Comparison of ENCODE assay signal across 13 cellular contexts in genomic region chr13:99366075-99366987, GRCh38. TPM values are rescaled to one million over a fixed set of nuclear protein-coding genes. Genes with fewer than 3 reads are reported as not detected.
DNase-seq lines count a peak whose midpoint lies in the region; ATAC-seq and TF ChIP-seq lines count a peak whose summit lies in the region.
"Had no signal": no experiment of that assay in that cellular context is flagged by ENCODE, and none has a peak within 500 bp of the region (broad histone marks: within the 10 kb centered on the region; RNA-seq: fewer than 3 reads in every experiment).

No MANE protein-coding gene starts in this region.

- peaks cover 0 to 21% (median 0%) of the 10 kb centered on the region in 11 experiments; a peak in 6 of 22 replicates for H4K20me1 ChIP-seq in BLaER1 treated with 17β-estradiol and CSF1 and Interleukin-3, amounts not matched to agents 10 nM and 100 nM

- H3K9me3 ChIP-seq in BLaER1 treated with 17β-estradiol and CSF1 and Interleukin-3, amounts not matched to agents 10 nM and 100 nM (replicated peaks in 1 of 11), result no peaks in the 10 kb centered on the region
- H3K9me3 ChIP-seq in gastroesophageal sphincter, result no peaks in the 10 kb centered on the region
- H3K9me3 ChIP-seq: SJSA1 had no signal

- no peak for TF ChIP-seq POLR2A in gastroesophageal sphincter (IDR thresholded peaks at IDR 0.05)

- no peak overlapping the region for H3K4me3 ChIP-seq in BLaER1 treated with 17β-estradiol and CSF1 and Interleukin-3, amounts not matched to agents 10 nM and 100 nM
- no peak overlapping the region for H3K4me3 ChIP-seq in gastroesophageal sphincter
- H3K4me3 ChIP-seq: SJSA1 had no signal

- ATAC-seq in GM18868 (IDR thresholded peaks at IDR 0.05; ENCODE audit: unreplicated experiment) (peak; percentile 65), HG03045 (IDR thresholded peaks at IDR 0.05; ENCODE audit: unreplicated experiment) (peak; percentile 48), gastroesophageal sphincter (no peak), HG03025 (IDR thresholded peaks at IDR 0.05; ENCODE audit: low FRiP score, unreplicated experiment) (no peak)

- no peak overlapping the region for H3K4me3 Mint-ChIP-seq in activated T-helper 2 cell treated with anti-CD3 and anti-CD28 coated beads, Interferon-gamma antibody, Interleukin-2, Interleukin-4, amounts not matched to agents 10 μg/mL and 5 μg/mL and 100 μg/mL, durations not matched to agents 14 hours and 24 hours and 36 hours (ENCODE audit: low read depth)

- H3K9me3 Mint-ChIP-seq in activated T-helper 2 cell treated with anti-CD3 and anti-CD28 coated beads, Interferon-gamma antibody, Interleukin-2, Interleukin-4, amounts not matched to agents 10 μg/mL and 5 μg/mL and 100 μg/mL, durations not matched to agents 14 hours and 24 hours and 36 hours, result no peaks in the 10 kb centered on the region

- H3K27me3 Mint-ChIP-seq in activated T-helper 2 cell treated with anti-CD3 and anti-CD28 coated beads, Interferon-gamma antibody, Interleukin-2, Interleukin-4, amounts not matched to agents 10 μg/mL and 5 μg/mL and 100 μg/mL, durations not matched to agents 14 hours and 24 hours and 36 hours (ENCODE audit: low read depth), result no peaks in the 10 kb centered on the region

- peak overlapping the region; percentile 15 to 52 (median 33); a peak in 18 of 22 replicates for H3K4me2 ChIP-seq in BLaER1 treated with 17β-estradiol and CSF1 and Interleukin-3, amounts not matched to agents 10 nM and 100 nM
- H3K4me2 ChIP-seq: KMS-11 had no signal

- no peak overlapping the region for H3K9ac ChIP-seq in BLaER1 treated with 17β-estradiol and CSF1 and Interleukin-3, amounts not matched to agents 10 nM and 100 nM
- H3K9ac ChIP-seq: KMS-11 had no signal

- H3K27me3 ChIP-seq in BLaER1 treated with 17β-estradiol and CSF1 and Interleukin-3, amounts not matched to agents 10 nM and 100 nM, result no peaks in the 10 kb centered on the region
- no peaks in the 10 kb centered on the region for H3K27me3 ChIP-seq in gastroesophageal sphincter
- H3K27me3 ChIP-seq: SJSA1 had no signal

- WGBS in gastroesophageal sphincter (ENCODE audit: low coverage in 1 of 2), 2 donors, result 88 to 89% methylated on average over 8 to 11 of the region's 11 CpGs

- H3K4me1 ChIP-seq in BLaER1 treated with 17β-estradiol and CSF1 and Interleukin-3, amounts not matched to agents 10 nM and 100 nM, result peaks cover 8 to 32% (median 12%) of the 10 kb centered on the region in 10 experiments; a peak in 19 of 20 replicates
- no peaks in the 10 kb centered on the region for H3K4me1 ChIP-seq in gastroesophageal sphincter

- peaks cover 67% of the 10 kb centered on the region for H3K36me3 Mint-ChIP-seq in activated T-helper 2 cell treated with anti-CD3 and anti-CD28 coated beads, Interferon-gamma antibody, Interleukin-2, Interleukin-4, amounts not matched to agents 10 μg/mL and 5 μg/mL and 100 μg/mL, durations not matched to agents 14 hours and 24 hours and 36 hours (ENCODE audit: low read depth)

- peak overlapping the region; percentile 43 for H3K27ac Mint-ChIP-seq in activated T-helper 2 cell treated with anti-CD3 and anti-CD28 coated beads, Interferon-gamma antibody, Interleukin-2, Interleukin-4, amounts not matched to agents 10 μg/mL and 5 μg/mL and 100 μg/mL, durations not matched to agents 14 hours and 24 hours and 36 hours

- intact Hi-C loops in activated T-helper 2 cell treated with anti-CD3 and anti-CD28 coated beads, Interferon-gamma antibody, Interleukin-2, Interleukin-4, amounts not matched to agents 10 μg/mL and 5 μg/mL and 100 μg/mL, durations not matched to agents 14 hours and 24 hours and 36 hours (cut with micrococcal nuclease), result no loop called here

- H3K4me1 Mint-ChIP-seq in activated T-helper 2 cell treated with anti-CD3 and anti-CD28 coated beads, Interferon-gamma antibody, Interleukin-2, Interleukin-4, amounts not matched to agents 10 μg/mL and 5 μg/mL and 100 μg/mL, durations not matched to agents 14 hours and 24 hours and 36 hours (ENCODE audit: low read depth), result peaks cover 72% of the 10 kb centered on the region

- peaks cover 46 to 86% (median 64%) of the 10 kb centered on the region in 11 experiments for H3K36me3 ChIP-seq in BLaER1 treated with 17β-estradiol and CSF1 and Interleukin-3, amounts not matched to agents 10 nM and 100 nM
- peaks cover 0 to 26% of the 10 kb centered on the region in 2 donors for H3K36me3 ChIP-seq in gastroesophageal sphincter

- no peak for TF ChIP-seq EP300 in gastroesophageal sphincter (IDR thresholded peaks at IDR 0.05)

- no peak for TF ChIP-seq CTCF in gastroesophageal sphincter (IDR thresholded peaks at IDR 0.05)

- H3K27ac ChIP-seq in BLaER1 treated with 17β-estradiol and CSF1 and Interleukin-3, amounts not matched to agents 10 nM and 100 nM, result no peak overlapping the region; a peak in 2 of 22 replicates
- H3K27ac ChIP-seq in gastroesophageal sphincter, result no peak overlapping the region
- H3K27ac ChIP-seq: C4-2B, KMS-11, SJSA1 had no signal

- no peak for DNase-seq in activated T-helper 2 cell treated with anti-CD3 and anti-CD28 coated beads, Interferon-gamma antibody, Interleukin-2, Interleukin-4, amounts not matched to agents 10 μg/mL and 5 μg/mL and 100 μg/mL, durations not matched to agents 14 hours and 24 hours and 36 hours (ENCODE audit: low spot score)
- DNase-seq in superior temporal gyrus (ENCODE audit: extremely low spot score) (no peak), OCI-M1 (lab: John Stamatoyannopoulos, UW) (no peak)
- DNase-seq: activated CD4-positive, alpha-beta T cell treated with anti-CD3 and anti-CD28 coated beads, Interleukin-2, amount 50 U/mL, for 1 hour; NCI-H510A treated with DMSO at 0.1 percent for 48 hours had no signal

RNA-seq across cellular contexts. Expression of gene GPR183, which starts 59.1 kb away (rescaled TPM):
- total RNA-seq in activated T-helper 2 cell treated with anti-CD3 and anti-CD28 coated beads, Interferon-gamma antibody, Interleukin-2, Interleukin-4, amounts not matched to agents 10 μg/mL and 5 μg/mL and 100 μg/mL, durations not matched to agents 14 hours and 24 hours and 36 hours, result 143 and 147 TPM in 2 replicates
- 10 to 100 TPM; 11.5 to 23.8 (median 18.1) TPM for total RNA-seq in gastroesophageal sphincter

Comparison
In these comparisons a context has a peak if more than half of its experiments do, and no peak if none do; other contexts are left out.
1. ATAC-seq: peak in GM18868 (single experiment) and HG03045 (single experiment); none in gastroesophageal sphincter (single experiment) and HG03025 (single experiment).